In the genomic region with DNA sequence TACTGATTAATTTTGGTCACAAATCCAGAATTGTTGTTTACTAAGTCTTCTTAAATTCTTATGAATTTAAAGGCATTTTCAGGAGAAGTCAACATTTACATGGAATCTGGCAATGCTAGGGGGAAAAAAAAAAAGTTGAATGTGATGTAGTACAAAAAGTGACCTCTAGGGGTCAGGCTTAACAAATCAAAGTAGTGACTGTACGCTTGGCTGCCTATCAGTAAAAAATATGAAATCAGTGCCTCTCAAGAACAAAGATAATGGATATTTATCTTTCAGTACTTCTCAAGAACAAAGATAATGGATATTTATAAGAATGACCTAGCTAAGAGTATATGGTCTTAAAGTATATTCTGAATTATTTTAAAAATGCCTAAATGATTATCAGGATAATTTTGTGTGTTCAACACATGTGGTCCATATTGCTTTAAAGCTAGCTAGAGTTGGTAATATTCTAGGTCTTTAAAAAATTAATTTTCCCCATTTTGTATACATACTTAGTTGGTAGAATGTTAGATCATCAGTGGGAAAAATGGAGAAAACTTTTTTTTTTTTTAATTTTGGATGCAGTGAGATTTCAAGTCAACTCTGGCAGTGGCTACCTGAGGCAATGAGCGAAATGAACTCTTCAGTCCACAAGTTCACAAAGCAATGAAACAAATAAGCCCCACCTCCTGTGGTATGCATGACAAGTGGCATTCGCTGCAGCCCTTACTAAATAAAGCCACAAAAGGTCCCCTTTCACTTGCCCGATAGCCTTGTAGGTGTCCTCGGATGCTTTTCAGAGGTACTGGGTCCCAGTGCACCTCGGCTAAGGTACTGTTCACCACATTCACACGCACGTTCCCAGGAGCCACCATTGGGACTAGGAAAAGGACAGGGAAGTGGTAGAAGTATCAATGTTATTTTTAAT, we compare ENCODE assay signal across 9 cellular contexts. TPM values are rescaled to one million over a fixed set of nuclear protein-coding genes. Genes with fewer than 3 reads are reported as not detected.
DNase-seq lines count a peak whose midpoint lies in the region; ATAC-seq and TF ChIP-seq lines count a peak whose summit lies in the region.
"Had no signal": no experiment of that assay in that cellular context is flagged by ENCODE, and none has a peak within 500 bp of the region (broad histone marks: within the 10 kb centered on the region; RNA-seq: fewer than 3 reads in every experiment).

No MANE protein-coding gene starts in this region.

- H3K9me3 ChIP-seq in HUES48 (ENCODE audit: control insufficient read depth, insufficient read depth, low read length) (no peaks in the 10 kb centered on the region), NT2/D1 (ENCODE audit: insufficient read depth, low read length) (no peaks in the 10 kb centered on the region), lower lobe of right lung (no peaks in the 10 kb centered on the region)

- intact Hi-C loops in lower lobe of right lung (cut with DNase I), result loop anchor here (5.0 kb wide), 1 partner anchor 316 kb away; no protein-coding TSS in a partner anchor

- H3K4me3 ChIP-seq in HUES48 (ENCODE audit: low read depth, low read length) (peak overlapping the region; percentile 38; the same call in 1 of the 2 replicates), NT2/D1 (ENCODE audit: insufficient read length, low read depth) (no peak overlapping the region), lower lobe of right lung (no peak overlapping the region)

- peak; percentile 49 to 59 for ATAC-seq in lower lobe of right lung
- ATAC-seq in HG02610 (IDR thresholded peaks at IDR 0.05; ENCODE audit: unreplicated experiment), result no peak
- ATAC-seq in GM21737 (IDR thresholded peaks at IDR 0.05; ENCODE audit: unreplicated experiment), result no peak

- TF ChIP-seq CTCF in lower lobe of right lung (IDR thresholded peaks at IDR 0.05), result peak; percentile 75

- H3K36me3 ChIP-seq in HUES48 (ENCODE audit: control insufficient read depth, insufficient read depth, low read length), result no peaks in the 10 kb centered on the region
- no peaks in the 10 kb centered on the region for H3K36me3 ChIP-seq in NT2/D1 (ENCODE audit: insufficient read depth, insufficient read length, low read length)
- no peaks in the 10 kb centered on the region for H3K36me3 ChIP-seq in lower lobe of right lung

- H3K9ac ChIP-seq in HUES48 (ENCODE audit: low read depth, low read length), result no peak overlapping the region
- no peak overlapping the region for H3K9ac ChIP-seq in NT2/D1 (ENCODE audit: insufficient read length, low read depth)

- H3K27ac ChIP-seq in HUES48 (ENCODE audit: low read depth, low read length), result peak overlapping the region; percentile 51
- no peak overlapping the region for H3K27ac ChIP-seq in lower lobe of right lung

- DNase-seq in NOMO-1 treated with DMSO at 0.1 percent for 48 hours (lab: John Stamatoyannopoulos, UW; ENCODE audit: unreplicated experiment) (peak; percentile 4), NOMO-1 (lab: John Stamatoyannopoulos, UW; ENCODE audit: unreplicated experiment in 2 of 2) (no peak), NT2/D1 (ENCODE audit: low read depth, low spot score) (peak; percentile 63), dedifferentiated amniotic fluid mesenchymal stem cell (ENCODE audit: extremely low spot score) (peak; percentile 47), lower lobe of right lung (no peak)

- H3K4me1 ChIP-seq in HUES48 (ENCODE audit: control insufficient read depth, insufficient read depth, low read length) (0 out of 2 replicates have a peak, but pooled peaks cover 3% of the 10 kb centered on the region), NT2/D1 (ENCODE audit: insufficient read depth, insufficient read length) (no peaks in the 10 kb centered on the region), lower lobe of right lung (no peaks in the 10 kb centered on the region)

- H3K27me3 ChIP-seq in HUES48 (ENCODE audit: control insufficient read depth, insufficient read depth, low read length) (no peaks in the 10 kb centered on the region), NT2/D1 (ENCODE audit: insufficient read depth, insufficient read length) (no peaks in the 10 kb centered on the region), lower lobe of right lung (ENCODE audit: low read depth) (no peaks in the 10 kb centered on the region)

RNA-seq across cellular contexts. Expression of a gene that starts 51.2 kb away (rescaled TPM):
- total RNA-seq in lower lobe of right lung, result not detected
- total RNA-seq: CD8-positive, alpha-beta memory T cell had no signal

Comparison
In these comparisons a context has a peak if more than half of its experiments do, and no peak if none do; other contexts are left out.
1. DNase-seq: peak in NOMO-1 treated with DMSO at 0.1 percent for 48 hours (single experiment), NT2/D1 (single experiment) and dedifferentiated amniotic fluid mesenchymal stem cell (single experiment); none in NOMO-1 (0 of 2) and lower lobe of right lung (single experiment).
2. ATAC-seq: peak in lower lobe of right lung (2 of 2); none in HG02610 (single experiment) and GM21737 (single experiment).